8 cellular contexts compared by ENCODE assay signal in genomic region chr7:69739906-69740545, GRCh38.
DNase-seq lines count a peak whose midpoint lies in the region; ATAC-seq and TF ChIP-seq lines count a peak whose summit lies in the region.

No MANE protein-coding gene starts in this region.

- 67 to 71% methylated on average over 4 of the region's 4 CpGs for WGBS in thyroid gland, 2 donors

- peak; percentile 28 for DNase-seq in GM10248 (ENCODE audit: extremely low spot score)
- peak; percentile 54 for DNase-seq in NCI-H1694 (lab: John Stamatoyannopoulos, UW)
- peak; percentile 10 for DNase-seq in germinal center (ENCODE audit: low spot score)
- DNase-seq in thyroid gland = peak; percentile 4 to 7
- DNase-seq in kidney glomerular epithelial cell (lab: John Stamatoyannopoulos, UW) = no peak
- DNase-seq in NCI-H146 treated with DMSO at 0.1 percent for 48 hours (lab: John Stamatoyannopoulos, UW; ENCODE audit: unreplicated experiment) = no peak
- no peak for DNase-seq in activated effector memory CD4-positive, alpha-beta T cell treated with Interleukin-2 at 50 U/mL for 16 hours

- POLR2A ChIA-PET in GM10248 (lab: Yijun Ruan, JAX) = interaction anchor here (0.9 kb wide), 1 partner anchor 63 kb away, joined by 3 read pairs; no protein-coding TSS in a partner anchor

- H3K9me3 ChIP-seq in thyroid gland = no peaks in the 10 kb centered on the region

- H3K36me3 ChIP-seq in thyroid gland = no peaks in the 10 kb centered on the region

- TF ChIP-seq CTCF in GM10248 (IDR thresholded peaks at IDR 0.05; ENCODE audit: control extremely low read depth, extremely low read depth, low read depth, missing control alignments) (no peak), thyroid gland (IDR thresholded peaks at IDR 0.05) (no peak)

- no peak overlapping the region for H3K27ac ChIP-seq in thyroid gland

- intact Hi-C loops in thyroid gland (cut with DNase I) = no loop called here

- no peaks in the 10 kb centered on the region for H3K27me3 ChIP-seq in thyroid gland

- H3K4me1 ChIP-seq in thyroid gland = no peaks in the 10 kb centered on the region

- peak; percentile 41 for ATAC-seq in GM21619 (IDR thresholded peaks at IDR 0.05; ENCODE audit: unreplicated experiment)

- no peak overlapping the region for H3K4me3 ChIP-seq in thyroid gland (replicated peaks in 1 of 3)

- TF ChIP-seq POLR2A in thyroid gland (IDR thresholded peaks at IDR 0.05) = no peak

- CTCF ChIA-PET in GM10248 (lab: Yijun Ruan, JAX) = interaction anchor here (0.7 to 2.3 kb wide), 13 partner anchors 8 to 192 kb away, joined by 3 to 8 read pairs (median 3); no protein-coding TSS in a partner anchor

Comparison
In these comparisons a context has a peak if more than half of its experiments do, and no peak if none do; other contexts are left out.
1. DNase-seq: peak in GM10248 (single experiment), NCI-H1694 (single experiment), germinal center (single experiment) and thyroid gland (2 of 2); none in kidney glomerular epithelial cell (single experiment), NCI-H146 treated with DMSO at 0.1 percent for 48 hours (single experiment) and activated effector memory CD4-positive, alpha-beta T cell treated with Interleukin-2 at 50 U/mL for 16 hours (single experiment).